Comparison of ENCODE assay signal across 21 cellular contexts in genomic region chr21:38597436-38597835, GRCh38.
"Had no signal": no experiment of that assay in that cellular context is flagged by ENCODE, and none has a peak within 500 bp of the region (broad histone marks: within the 10 kb centered on the region; RNA-seq: fewer than 3 reads in every experiment).

No MANE protein-coding gene starts in this region.

- ATAC-seq: activated T-helper 17 cell treated with anti-CD3 and anti-CD28 coated beads, Interleukin-2, amount 50 U/mL, for 72 hours; left lobe of liver; right cardiac atrium; T-helper 17 cell had no signal

- H3K27ac Mint-ChIP-seq: activated T-helper 17 cell treated with anti-CD3 and anti-CD28 coated beads, Interleukin-2, amount 50 U/mL, for 72 hours; natural killer cell treated with Interleukin-12 subunit alpha and Interleukin-12 subunit beta and Interleukin-15 and Interleukin-18, amount 100 ng/mL, for 72 hours; progenitor cell of endocrine pancreas; T-helper 17 cell; type B pancreatic cell had no signal

- H3K27me3 Mint-ChIP-seq: activated T-helper 17 cell treated with anti-CD3 and anti-CD28 coated beads, Interleukin-2, amount 50 U/mL, for 72 hours had no signal

- H3K9me3 Mint-ChIP-seq: activated T-helper 17 cell treated with anti-CD3 and anti-CD28 coated beads, Interleukin-2, amount 50 U/mL, for 72 hours; central memory CD8-positive, alpha-beta T cell; natural killer cell treated with Interleukin-12 subunit alpha and Interleukin-12 subunit beta and Interleukin-15 and Interleukin-18, amount 100 ng/mL, for 72 hours; type B pancreatic cell had no signal

- H3K36me3 Mint-ChIP-seq: natural killer cell treated with Interleukin-12 subunit alpha and Interleukin-12 subunit beta and Interleukin-15 and Interleukin-18, amount 100 ng/mL, for 72 hours; type B pancreatic cell had no signal

- H3K4me1 Mint-ChIP-seq: activated T-helper 17 cell treated with anti-CD3 and anti-CD28 coated beads, Interleukin-2, amount 50 U/mL, for 72 hours; central memory CD8-positive, alpha-beta T cell had no signal

- DNase-seq: activated CD4-positive, alpha-beta T cell treated with anti-CD3 and anti-CD28 coated beads, Interleukin-2, amount 50 U/mL, for 1 hour; activated CD4-positive, CD25-positive, alpha-beta regulatory T cell; activated naive CD4-positive, alpha-beta T cell treated with anti-CD3 and anti-CD28 coated beads, Interleukin-2, amount 50 U/mL, for 16 hours; activated T-cell treated with anti-CD3 and anti-CD28 coated beads for 4 hours; adrenal gland; cortex of kidney; effector memory CD4-positive, alpha-beta T cell; erythroblast; nucleus accumbens; right cardiac atrium; stimulated activated CD4-positive, alpha-beta T cell treated with anti-CD3 and anti-CD28 coated beads, Interleukin-1b, Interleukin-23, amount 100 ng/mL, for 48 hours; stimulated activated naive CD4-positive, alpha-beta T cell; substantia nigra; T-helper 17 cell had no signal

- FAIRE-seq: TTC549 had no signal

- H3K4me3 Mint-ChIP-seq: activated T-helper 17 cell treated with anti-CD3 and anti-CD28 coated beads, Interleukin-2, amount 50 U/mL, for 72 hours; central memory CD8-positive, alpha-beta T cell; natural killer cell treated with Interleukin-12 subunit alpha and Interleukin-12 subunit beta and Interleukin-15 and Interleukin-18, amount 100 ng/mL, for 72 hours; T-helper 17 cell; type B pancreatic cell had no signal
